In the genomic region with DNA sequence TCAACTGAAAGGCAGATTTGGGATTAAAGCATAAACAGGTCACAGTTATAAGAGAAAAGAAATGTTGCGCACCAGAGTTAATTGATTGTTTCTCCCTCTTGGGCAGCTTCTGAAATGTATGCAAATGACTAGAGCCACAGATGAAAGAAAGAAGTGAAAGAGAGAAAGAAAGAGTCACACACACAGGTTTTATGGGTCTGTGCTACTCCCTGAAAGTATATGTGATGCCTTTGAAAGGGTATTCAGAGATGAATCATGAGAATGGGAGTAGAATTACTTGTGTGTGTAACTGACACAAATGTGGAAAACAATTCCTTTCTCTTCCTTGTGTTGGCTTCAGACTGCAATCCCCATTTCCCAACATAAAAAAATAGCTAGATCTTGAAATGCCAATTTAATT, we compare ENCODE assay signal across 1 cellular context.
TF ChIP-seq lines count a peak whose summit lies in the region.

No MANE protein-coding gene starts in this region.

TF ChIP-seq in HCT116, 20 proteins besides CTCF, POLR2A, EP300 and RAD21:
- TF ChIP-seq SRF (IDR thresholded peaks at IDR 0.05; ENCODE audit: low read depth) (no peak), YY1 (IDR thresholded peaks at IDR 0.05; ENCODE audit: extremely low read depth, insufficient replicate concordance, low read depth, low read length) (no peak), ZNF274 (IDR thresholded peaks at IDR 0.05; ENCODE audit: low read depth, low read length) (no peak), EGR1 (IDR thresholded peaks at IDR 0.05; ENCODE audit: low read depth) (no peak), JUND (IDR thresholded peaks at IDR 0.05) (no peak), ZBTB33 (IDR thresholded peaks at IDR 0.05; ENCODE audit: extremely low read depth, insufficient replicate concordance, low read length) (no peak), EZH2 (IDR thresholded peaks at IDR 0.05) (no peak), CBX3 (IDR thresholded peaks at IDR 0.05; ENCODE audit: low read depth) (no peak), ELF1 (IDR thresholded peaks at IDR 0.05; ENCODE audit: borderline replicate concordance, low read depth) (no peak), TCF7L2 (IDR thresholded peaks at IDR 0.05; ENCODE audit: borderline replicate concordance, extremely low read depth, insufficient read depth, insufficient read length) (no peak), CEBPB (IDR thresholded peaks at IDR 0.05; ENCODE audit: low read depth) (no peak)
- TF ChIP-seq, protein P1, sequence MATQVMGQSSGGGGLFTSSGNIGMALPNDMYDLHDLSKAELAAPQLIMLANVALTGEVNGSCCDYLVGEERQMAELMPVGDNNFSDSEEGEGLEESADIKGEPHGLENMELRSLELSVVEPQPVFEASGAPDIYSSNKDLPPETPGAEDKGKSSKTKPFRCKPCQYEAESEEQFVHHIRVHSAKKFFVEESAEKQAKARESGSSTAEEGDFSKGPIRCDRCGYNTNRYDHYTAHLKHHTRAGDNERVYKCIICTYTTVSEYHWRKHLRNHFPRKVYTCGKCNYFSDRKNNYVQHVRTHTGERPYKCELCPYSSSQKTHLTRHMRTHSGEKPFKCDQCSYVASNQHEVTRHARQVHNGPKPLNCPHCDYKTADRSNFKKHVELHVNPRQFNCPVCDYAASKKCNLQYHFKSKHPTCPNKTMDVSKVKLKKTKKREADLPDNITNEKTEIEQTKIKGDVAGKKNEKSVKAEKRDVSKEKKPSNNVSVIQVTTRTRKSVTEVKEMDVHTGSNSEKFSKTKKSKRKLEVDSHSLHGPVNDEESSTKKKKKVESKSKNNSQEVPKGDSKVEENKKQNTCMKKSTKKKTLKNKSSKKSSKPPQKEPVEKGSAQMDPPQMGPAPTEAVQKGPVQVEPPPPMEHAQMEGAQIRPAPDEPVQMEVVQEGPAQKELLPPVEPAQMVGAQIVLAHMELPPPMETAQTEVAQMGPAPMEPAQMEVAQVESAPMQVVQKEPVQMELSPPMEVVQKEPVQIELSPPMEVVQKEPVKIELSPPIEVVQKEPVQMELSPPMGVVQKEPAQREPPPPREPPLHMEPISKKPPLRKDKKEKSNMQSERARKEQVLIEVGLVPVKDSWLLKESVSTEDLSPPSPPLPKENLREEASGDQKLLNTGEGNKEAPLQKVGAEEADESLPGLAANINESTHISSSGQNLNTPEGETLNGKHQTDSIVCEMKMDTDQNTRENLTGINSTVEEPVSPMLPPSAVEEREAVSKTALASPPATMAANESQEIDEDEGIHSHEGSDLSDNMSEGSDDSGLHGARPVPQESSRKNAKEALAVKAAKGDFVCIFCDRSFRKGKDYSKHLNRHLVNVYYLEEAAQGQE (IDR thresholded peaks at IDR 0.05; ENCODE audit: low read depth) = no peak
- TF ChIP-seq, protein P2, sequence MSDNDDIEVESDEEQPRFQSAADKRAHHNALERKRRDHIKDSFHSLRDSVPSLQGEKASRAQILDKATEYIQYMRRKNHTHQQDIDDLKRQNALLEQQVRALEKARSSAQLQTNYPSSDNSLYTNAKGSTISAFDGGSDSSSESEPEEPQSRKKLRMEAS (IDR thresholded peaks at IDR 0.05) = no peak
